In genomic region chr16:50363656-50364055, GRCh38 we compare ENCODE assay signal across 31 cellular contexts.
"Had no signal": no experiment of that assay in that cellular context is flagged by ENCODE, and none has a peak within 500 bp of the region (broad histone marks: within the 10 kb centered on the region; RNA-seq: fewer than 3 reads in every experiment).

No MANE protein-coding gene starts in this region.

- H3K4me3 ChIP-seq: left lung, lower lobe of right lung, neural progenitor cell, psoas muscle, right atrium auricular region, skin epidermis, suprapubic skin, thoracic aorta, tibial artery, upper lobe of right lung had no signal

- H3K4me2 ChIP-seq: neural progenitor cell had no signal

- DNase-seq: hippocampal formation; immature natural killer cell; kidney; left colon; left lung; lower lobe of right lung; mammary epithelial cell; mesenchymal stem cell; naive B cell; natural killer cell; nephron progenitor cell; occipital lobe; psoas muscle; stimulated activated CD4-positive, alpha-beta T cell treated with anti-CD3 and anti-CD28 coated beads, Interleukin-12 subunit alpha, Interleukin-12 subunit beta, amount 100 ng/mL, for 4 hours; stimulated activated CD4-positive, alpha-beta T cell treated with anti-CD3 and anti-CD28 coated beads, Interleukin-15, amount 100 ng/mL, for 24 hours; stimulated activated CD4-positive, alpha-beta T cell treated with anti-CD3 and anti-CD28 coated beads, Interleukin-2, amount 100 ng/mL, for 24 hours; stimulated activated CD4-positive, alpha-beta T cell treated with anti-CD3 and anti-CD28 coated beads, Interleukin-4, amount 100 ng/mL, for 1 hour; stimulated activated naive CD4-positive, alpha-beta T cell; tibial artery; upper lobe of right lung had no signal

- H3K27me3 ChIP-seq: left lung, neural progenitor cell, neutrophil, right atrium auricular region, suprapubic skin, tibial artery, upper lobe of right lung had no signal

- H3K9me3 ChIP-seq: left lung, lower lobe of right lung, neutrophil, psoas muscle, right atrium auricular region, suprapubic skin, thoracic aorta, tibial artery, upper lobe of right lung had no signal

- H3K4me3 Mint-ChIP-seq: immature natural killer cell; naive B cell; natural killer cell; nephron progenitor cell; neural progenitor cell; stimulated activated naive CD8-positive, alpha-beta T cell treated with anti-CD3 and anti-CD28 coated beads, Interleukin-15, Interleukin-2, amounts not matched to agents 100 ng/mL and 50 ng/mL, for 24 hours had no signal

- H3K27me3 Mint-ChIP-seq: naive B cell; stimulated activated naive CD8-positive, alpha-beta T cell treated with anti-CD3 and anti-CD28 coated beads, Interleukin-15, Interleukin-2, amounts not matched to agents 100 ng/mL and 50 ng/mL, for 24 hours had no signal

- H3K27ac ChIP-seq: left lung, lower lobe of right lung, neural progenitor cell, neutrophil, parathyroid adenoma, psoas muscle, right atrium auricular region, skin epidermis, suprapubic skin, thoracic aorta, upper lobe of right lung had no signal

- H3K9ac ChIP-seq: neural progenitor cell, parathyroid adenoma had no signal

- H3K36me3 ChIP-seq: thoracic aorta had no signal

- FAIRE-seq: islet of Langerhans, kidney, urothelium cell line had no signal

- H3K9me3 Mint-ChIP-seq: immature natural killer cell; naive B cell; natural killer cell; nephron progenitor cell; neural progenitor cell; stimulated activated naive CD8-positive, alpha-beta T cell treated with anti-CD3 and anti-CD28 coated beads, Interleukin-15, Interleukin-2, amounts not matched to agents 100 ng/mL and 50 ng/mL, for 24 hours had no signal

- H3K27ac Mint-ChIP-seq: nephron progenitor cell, neural progenitor cell had no signal

- H2AFZ ChIP-seq: neural progenitor cell, parathyroid adenoma had no signal

- ATAC-seq: left colon, left lung, lower lobe of right lung, natural killer cell, psoas muscle, sciatic nerve, upper lobe of right lung had no signal
